10 cellular contexts compared by ENCODE assay signal in the genomic region with DNA sequence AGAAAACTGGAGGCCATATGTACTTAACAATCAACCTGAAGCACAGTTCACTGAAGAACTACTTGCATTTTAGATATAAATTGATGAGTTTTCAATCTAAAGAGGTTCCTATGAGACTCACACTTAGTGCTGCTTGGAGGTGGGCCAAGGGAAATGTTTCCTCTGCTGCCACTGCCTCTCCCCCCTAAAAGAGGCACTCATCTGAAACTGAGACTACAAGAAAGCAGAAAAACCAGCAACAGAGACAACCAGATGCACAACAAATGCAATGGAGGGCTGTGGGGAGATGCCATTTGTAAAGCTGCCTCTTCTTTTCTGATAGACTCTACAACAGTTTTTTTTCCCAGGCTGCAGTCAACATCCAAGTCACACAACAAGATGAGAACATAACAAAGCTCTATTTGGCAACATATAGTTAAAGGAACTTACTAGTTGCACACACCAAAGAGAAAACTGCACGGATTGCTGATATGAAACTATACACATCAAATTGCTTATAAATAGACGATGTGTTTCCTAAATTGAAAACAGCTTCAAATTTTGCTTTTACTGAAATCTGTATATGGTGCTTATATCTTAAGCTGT. TPM values are rescaled to one million over a fixed set of nuclear protein-coding genes. Genes with fewer than 3 reads are reported as not detected.
DNase-seq lines count a peak whose midpoint lies in the region; ATAC-seq and TF ChIP-seq lines count a peak whose summit lies in the region.
"Had no signal": no experiment of that assay in that cellular context is flagged by ENCODE, and none has a peak within 500 bp of the region (broad histone marks: within the 10 kb centered on the region; RNA-seq: fewer than 3 reads in every experiment).

No MANE protein-coding gene starts in this region.

- H3K9me3 Mint-ChIP-seq in immature natural killer cell: no peaks in the 10 kb centered on the region

- no peak overlapping the region for H3K4me3 Mint-ChIP-seq in immature natural killer cell

- DNase-seq in CD1c-positive myeloid dendritic cell (ENCODE audit: extremely low spot score) (peak; percentile 40), fibroblast of pulmonary artery (ENCODE audit: low read depth) (peak; percentile 43), SJCRH30 (no peak), Kasumi-1 (lab: John Stamatoyannopoulos, UW) (no peak), immature natural killer cell (no peak), posterior cingulate gyrus (no peak)
- DNase-seq: Calu3 had no signal

- H3K27ac Mint-ChIP-seq in immature natural killer cell: peak overlapping the region in 3 of 6 donors; percentile 29 to 47 (median 36)

- H3K4me3 ChIP-seq in KMS-11 (IDR thresholded peaks at IDR 0.05; ENCODE audit: insufficient read depth, low read depth, low read length): no peak overlapping the region
- no peak overlapping the region for H3K4me3 ChIP-seq in fibroblast of pulmonary artery (replicated peaks; ENCODE audit: low read depth, low read length)
- no peak overlapping the region for H3K4me3 ChIP-seq in SJCRH30

- intact Hi-C loops in posterior cingulate gyrus (cut with DNase I): no loop called here

- H3K27me3 Mint-ChIP-seq in immature natural killer cell (ENCODE audit: low read depth in 3 of 3): peaks cover 0 to 6% (median 0%) of the 10 kb centered on the region in 3 donors

- H3K4me1 ChIP-seq in KMS-11 (ENCODE audit: low read depth, poor library complexity, severe bottlenecking) (peaks cover 84% of the 10 kb centered on the region), SJCRH30 (peaks cover 44% of the 10 kb centered on the region)

- no peak overlapping the region for H2AFZ ChIP-seq in KMS-11 (ENCODE audit: low read depth)

- no peaks in the 10 kb centered on the region for H3K27me3 ChIP-seq in KMS-11 (ENCODE audit: insufficient read depth, low read depth)
- no peaks in the 10 kb centered on the region for H3K27me3 ChIP-seq in SJCRH30
- H3K27me3 ChIP-seq: brain microvascular endothelial cell had no signal

- H3K36me3 ChIP-seq in KMS-11 (ENCODE audit: insufficient read depth) (no peaks in the 10 kb centered on the region), SJCRH30 (peaks cover 35% of the 10 kb centered on the region)
- H3K36me3 ChIP-seq: brain microvascular endothelial cell had no signal

- peaks cover 18 to 54% of the 10 kb centered on the region in 2 donors for H3K4me1 Mint-ChIP-seq in immature natural killer cell

- H3K4me2 ChIP-seq in KMS-11: peak overlapping the region; percentile 85

- ATAC-seq in GM19351 (IDR thresholded peaks at IDR 0.05; ENCODE audit: unreplicated experiment): peak; percentile 58

- H4K20me1 ChIP-seq in KMS-11 (ENCODE audit: insufficient read depth): no peaks in the 10 kb centered on the region

- H3K9ac ChIP-seq in KMS-11: peak overlapping the region; percentile 60; the same call in 1 of the 2 replicates

- H3K27ac ChIP-seq in KMS-11 (peak overlapping the region; percentile 90), SJCRH30 (no peak overlapping the region; the same call in 1 of the 2 replicates)
- H3K27ac ChIP-seq: brain microvascular endothelial cell had no signal

- H3K9me3 ChIP-seq in SJCRH30 (replicated peaks): no peaks in the 10 kb centered on the region

- H3K36me3 Mint-ChIP-seq in immature natural killer cell: no peaks in the 10 kb centered on the region

- H3K79me2 ChIP-seq in KMS-11 (ENCODE audit: insufficient read depth, low read depth): peaks cover 96% of the 10 kb centered on the region

- no peak for TF ChIP-seq CTCF in KMS-11 (conservative IDR thresholded peaks at IDR 0.05; ENCODE audit: low read depth, low read length)
- no peak for TF ChIP-seq CTCF in fibroblast of pulmonary artery (IDR thresholded peaks at IDR 0.05; ENCODE audit: low read length, missing control alignments)

RNA-seq across cellular contexts. Expression of a gene that starts 11.1 kb away (rescaled TPM):
- total RNA-seq in SJCRH30 (2014; rRNA removed; shearing (Covaris generic)): 463 and 473 TPM in 2 replicates
- polyA plus RNA-seq in immature natural killer cell: 100 to 1,000 TPM in 2 of 3 donors, 10 to 100 TPM in 1; 96.3 to 145 (median 105) TPM

Comparison
In these comparisons a context has a peak if more than half of its experiments do, and no peak if none do; other contexts are left out.
1. DNase-seq: peak in CD1c-positive myeloid dendritic cell (single experiment) and fibroblast of pulmonary artery (single experiment); none in SJCRH30 (0 of 2), Kasumi-1 (0 of 2), immature natural killer cell (0 of 3) and posterior cingulate gyrus (0 of 10).